ENCODE assay signal across 25 cellular contexts in genomic region chr5:139784488-139784887, GRCh38. TPM values are rescaled to one million over a fixed set of nuclear protein-coding genes. Genes with fewer than 3 reads are reported as not detected.
"Had no signal": no experiment of that assay in that cellular context is flagged by ENCODE, and none has a peak within 500 bp of the region (broad histone marks: within the 10 kb centered on the region; RNA-seq: fewer than 3 reads in every experiment).

No MANE protein-coding gene starts in this region.

- ATAC-seq: esophagus mucosa; gastrocnemius medialis; heart right ventricle; left cardiac atrium; left lung; left ventricle myocardium superior; lower lobe of right lung; naive thymus-derived CD4-positive, alpha-beta T cell had no signal

- H3K4me3 Mint-ChIP-seq: naive thymus-derived CD4-positive, alpha-beta T cell had no signal

- H3K36me3 Mint-ChIP-seq: naive thymus-derived CD4-positive, alpha-beta T cell had no signal

- H3K9me3 ChIP-seq: esophagus squamous epithelium, gastrocnemius medialis, heart right ventricle, left lung, lower lobe of right lung had no signal

- H3K27me3 ChIP-seq: dorsolateral prefrontal cortex, gastrocnemius medialis had no signal

- DNase-seq: dermis blood vessel endothelial cell; dorsolateral prefrontal cortex; effector CD4-positive, alpha-beta T cell; effector memory CD4-positive, alpha-beta T cell; erythroblast; esophagus squamous epithelium; foreskin fibroblast; foreskin melanocyte; gastrocnemius medialis; glutamatergic neuron; head of caudate nucleus; heart right ventricle; hippocampal formation; left cardiac atrium; left lung; left ventricle myocardium superior; lower lobe of right lung; mesendoderm; midbrain; naive thymus-derived CD4-positive, alpha-beta T cell had no signal

- H3K4me3 ChIP-seq: coronary artery, dorsolateral prefrontal cortex, esophagus squamous epithelium, gastrocnemius medialis, heart right ventricle, left lung, lower lobe of right lung had no signal

- H3K27ac Mint-ChIP-seq: naive thymus-derived CD4-positive, alpha-beta T cell had no signal

- H3K36me3 ChIP-seq: esophagus squamous epithelium, gastrocnemius medialis, heart right ventricle, left lung, lower lobe of right lung had no signal

- H3K27ac ChIP-seq: coronary artery, dorsolateral prefrontal cortex, epithelial cell of prostate, esophagus squamous epithelium, gastrocnemius medialis, heart right ventricle, left lung, lower lobe of right lung had no signal

RNA-seq across cellular contexts. Expression of gene PSD2, which starts 11.1 kb away (rescaled TPM):
- total RNA-seq: esophagus mucosa, esophagus squamous epithelium, glomerular endothelial cell, left ventricle myocardium superior, lower lobe of right lung had no signal
- polyA plus RNA-seq: keratinocyte; naive thymus-derived CD4-positive, alpha-beta T cell had no signal
